ENCODE assay signal across 29 cellular contexts in genomic region chr18:10190564-10190963, GRCh38.
DNase-seq lines count a peak whose midpoint lies in the region; TF ChIP-seq lines count a peak whose summit lies in the region.
"Had no signal": no experiment of that assay in that cellular context is flagged by ENCODE, and none has a peak within 500 bp of the region (broad histone marks: within the 10 kb centered on the region; RNA-seq: fewer than 3 reads in every experiment).

No MANE protein-coding gene starts in this region.

- peaks cover 8% of the 10 kb centered on the region for H3K27me3 Mint-ChIP-seq in neural progenitor cell (ENCODE audit: insufficient read depth, low read depth)
- H3K27me3 Mint-ChIP-seq: B cell; memory B cell; stimulated activated naive B cell treated with anti-CD40 and anti-IgM and Interleukin-4, amounts not matched to agents 10 μg/mL and 1 μg/mL and 100 μg/mL, for 72 hours had no signal

- intact Hi-C loops in mammary epithelial cell (cut with micrococcal nuclease) (no loop called here), breast epithelium (cut with DNase I; ENCODE audit: low total_unique reads) (no loop called here)

- H3K4me3 ChIP-seq in mammary epithelial cell (replicated peaks in 1 of 3; ENCODE audit: insufficient read depth in 1 of 3, low read depth in 2 of 3, low read length in 3 of 3) (no peak overlapping the region), breast epithelium (no peak overlapping the region), fibroblast of mammary gland (ENCODE audit: control insufficient read depth, low read depth, low read length) (no peak overlapping the region), neural progenitor cell (no peak overlapping the region), MM.1S (ENCODE audit: low read length) (no peak overlapping the region)
- H3K4me3 ChIP-seq: heart left ventricle, prostate gland had no signal

- no peaks in the 10 kb centered on the region for H3K9me2 ChIP-seq in MM.1S (replicated peaks; ENCODE audit: insufficient read depth, low read length)

- H3F3A ChIP-seq in neural progenitor cell (ENCODE audit: low read depth) (no peaks in the 10 kb centered on the region), MM.1S (ENCODE audit: insufficient read depth, low read length) (no peaks in the 10 kb centered on the region)

- in situ Hi-C loops in mammary epithelial cell (cut with MboI; ENCODE audit: low sequenced_read_pairs in 2 of 2) = no loop called here

- dilution Hi-C loops in mammary epithelial cell (cut with HindIII; ENCODE audit: low sequenced_read_pairs) = loop anchor here (5.0 kb wide), 1 partner anchor 93 kb away; no protein-coding TSS in a partner anchor

- peaks cover 2% of the 10 kb centered on the region for H3K27me3 ChIP-seq in mammary epithelial cell (ENCODE audit: insufficient read depth, low read length)
- no peaks in the 10 kb centered on the region for H3K27me3 ChIP-seq in breast epithelium
- H3K27me3 ChIP-seq in neural progenitor cell = peaks cover 4% of the 10 kb centered on the region
- H3K27me3 ChIP-seq in MM.1S (replicated peaks; ENCODE audit: insufficient read depth, low read length) = no peaks in the 10 kb centered on the region
- H3K27me3 ChIP-seq: heart left ventricle, neutrophil had no signal

- H3K4me3 Mint-ChIP-seq in neural progenitor cell = no peak overlapping the region
- H3K4me3 Mint-ChIP-seq: activated CD4-positive, alpha-beta memory T cell treated with anti-CD3 and anti-CD28 coated beads, Interleukin-2, amount 10 ng/mL, durations not matched to agents 7 days and 5 days; B cell; CD8-positive, alpha-beta T cell; memory B cell; stimulated activated naive B cell treated with anti-CD40 and anti-IgM and Interleukin-4, amounts not matched to agents 10 μg/mL and 1 μg/mL and 100 μg/mL, for 72 hours had no signal

- no peak overlapping the region for H3K27ac ChIP-seq in mammary epithelial cell (ENCODE audit: insufficient read depth, low read depth, low read length)
- H3K27ac ChIP-seq in breast epithelium = no peak overlapping the region
- no peak overlapping the region for H3K27ac ChIP-seq in neural progenitor cell
- no peak overlapping the region for H3K27ac ChIP-seq in MM.1S (ENCODE audit: low read length)
- H3K27ac ChIP-seq: 22Rv1, neutrophil, prostate gland had no signal

- H2AFZ ChIP-seq in mammary epithelial cell (ENCODE audit: low read depth, low read length) (no peak overlapping the region), neural progenitor cell (replicated peaks) (no peak overlapping the region), MM.1S (ENCODE audit: low read length) (no peak overlapping the region)

- CTCF ChIA-PET in mammary epithelial cell (lab: Charles Lee; ENCODE audit: low non-redundant PET) = no interaction called here

- H3K36me3 Mint-ChIP-seq in neural progenitor cell = peaks cover 2% of the 10 kb centered on the region
- H3K36me3 Mint-ChIP-seq: activated naive CD4-positive, alpha-beta T cell treated with anti-CD3 and anti-CD28 coated beads, Interleukin-2, amount 50 U/mL, for 72 hours; CD8-positive, alpha-beta T cell; memory B cell; stimulated activated naive B cell treated with anti-CD40 and anti-IgM and Interleukin-4, amounts not matched to agents 10 μg/mL and 1 μg/mL and 100 μg/mL, for 72 hours had no signal

- no peaks in the 10 kb centered on the region for H3K36me3 ChIP-seq in mammary epithelial cell (ENCODE audit: insufficient read depth, low read length)
- no peaks in the 10 kb centered on the region for H3K36me3 ChIP-seq in breast epithelium
- no peaks in the 10 kb centered on the region for H3K36me3 ChIP-seq in neural progenitor cell
- no peaks in the 10 kb centered on the region for H3K36me3 ChIP-seq in MM.1S (replicated peaks; ENCODE audit: insufficient read depth, low read length)
- H3K36me3 ChIP-seq: heart left ventricle, neutrophil, prostate gland had no signal

- peak; percentile 21 for DNase-seq in mammary epithelial cell
- DNase-seq in breast epithelium (ENCODE audit: low spot score in 2 of 2) = no peak
- peak; percentile 3 for DNase-seq in T1000 (lab: John Stamatoyannopoulos, UW)
- DNase-seq in fibroblast of mammary gland (ENCODE audit: low read depth) = peak; percentile 11
- no peak for DNase-seq in neural progenitor cell (ENCODE audit: low spot score)
- DNase-seq in D341Med (ENCODE audit: low spot score) = no peak
- no peak for DNase-seq in MM.1S
- no peak for DNase-seq in SHP77 treated with DMSO at 0.1 percent for 48 hours (lab: John Stamatoyannopoulos, UW)
- DNase-seq: activated CD4-positive, alpha-beta memory T cell treated with anti-CD3 and anti-CD28 coated beads, Interleukin-2, amount 10 ng/mL, durations not matched to agents 7 days and 5 days; aorta; CD8-positive, alpha-beta T cell; cerebellar nuclear complex; DMS 273 treated with DMSO at 0.1 percent for 48 hours; HCEC 1CT; heart left ventricle; KBM-7; left cardiac atrium; NCI-H1417 treated with DMSO at 0.1 percent for 48 hours; NCI-H2081; NCI-H345; RPMI8226; stimulated activated naive B cell treated with anti-CD40 and anti-IgM and Interleukin-4, amounts not matched to agents 10 μg/mL and 1 μg/mL and 100 μg/mL, for 72 hours; T-helper 1 cell had no signal

- WGBS in mammary epithelial cell (ENCODE audit: low coverage, missing lambda C conversion rate) = 64% methylated on average over 4 of the region's 4 CpGs

- H3K4me1 ChIP-seq in mammary epithelial cell (ENCODE audit: insufficient read depth, low read length) = no peaks in the 10 kb centered on the region
- H3K4me1 ChIP-seq in breast epithelium = no peaks in the 10 kb centered on the region
- no peaks in the 10 kb centered on the region for H3K4me1 ChIP-seq in neural progenitor cell
- H3K4me1 ChIP-seq in MM.1S (ENCODE audit: low read length) = no peaks in the 10 kb centered on the region
- H3K4me1 ChIP-seq: prostate gland had no signal

- BruUV-seq in mammary epithelial cell (replicated peaks; lab: Mats Ljungman, UMichigan) = no TSS peak

- H3K9ac ChIP-seq in mammary epithelial cell (ENCODE audit: insufficient read depth, low read length) (no peak overlapping the region), neural progenitor cell (no peak overlapping the region), MM.1S (ENCODE audit: low read length) (no peak overlapping the region)

- peaks cover 14% of the 10 kb centered on the region for H3K4me1 Mint-ChIP-seq in neural progenitor cell
- H3K4me1 Mint-ChIP-seq: activated CD4-positive, alpha-beta memory T cell treated with anti-CD3 and anti-CD28 coated beads, Interleukin-2, amount 10 ng/mL, durations not matched to agents 7 days and 5 days; memory B cell had no signal

- H3K9me3 ChIP-seq in mammary epithelial cell (replicated peaks; ENCODE audit: insufficient read depth, low read length) (no peaks in the 10 kb centered on the region), breast epithelium (no peaks in the 10 kb centered on the region), neural progenitor cell (ENCODE audit: low read depth) (no peaks in the 10 kb centered on the region), MM.1S (replicated peaks; ENCODE audit: insufficient read depth, low read length) (no peaks in the 10 kb centered on the region)
- H3K9me3 ChIP-seq: heart left ventricle, neutrophil, prostate gland had no signal

- no peaks in the 10 kb centered on the region for H3K79me2 ChIP-seq in mammary epithelial cell (ENCODE audit: insufficient read depth, low read length)
- no peaks in the 10 kb centered on the region for H3K79me2 ChIP-seq in neural progenitor cell (ENCODE audit: low read depth)
- no peaks in the 10 kb centered on the region for H3K79me2 ChIP-seq in MM.1S (ENCODE audit: low read length)

- no peaks in the 10 kb centered on the region for H4K20me1 ChIP-seq in mammary epithelial cell (ENCODE audit: insufficient read depth, low read length)
- H4K20me1 ChIP-seq in neural progenitor cell (ENCODE audit: low read depth) = no peaks in the 10 kb centered on the region
- no peaks in the 10 kb centered on the region for H4K20me1 ChIP-seq in MM.1S (ENCODE audit: insufficient read depth, low read length)

- H3K27ac Mint-ChIP-seq in neural progenitor cell = no peak overlapping the region
- H3K27ac Mint-ChIP-seq: activated CD4-positive, alpha-beta memory T cell treated with anti-CD3 and anti-CD28 coated beads, Interleukin-2, amount 10 ng/mL, durations not matched to agents 7 days and 5 days; activated naive CD4-positive, alpha-beta T cell treated with anti-CD3 and anti-CD28 coated beads, Interleukin-2, amount 50 U/mL, for 72 hours; B cell; CD8-positive, alpha-beta T cell; memory B cell; stimulated activated naive B cell treated with anti-CD40 and anti-IgM and Interleukin-4, amounts not matched to agents 10 μg/mL and 1 μg/mL and 100 μg/mL, for 72 hours had no signal

- TF ChIP-seq CTCF in mammary epithelial cell (conservative IDR thresholded peaks at IDR 0.05 in 1 of 2, IDR thresholded peaks at IDR 0.05 in 1 of 2; ENCODE audit: extremely low read depth in 1 of 2, insufficient read depth in 1 of 2, low read depth in 1 of 2, low read length in 2 of 2) (no peak), breast epithelium (IDR thresholded peaks at IDR 0.05) (no peak), fibroblast of mammary gland (conservative IDR thresholded peaks at IDR 0.05; ENCODE audit: control insufficient read depth, insufficient read depth, low read depth, low read length) (no peak), neural progenitor cell (IDR thresholded peaks at IDR 0.05) (no peak), MM.1S (IDR thresholded peaks at IDR 0.05; ENCODE audit: low read length) (no peak)

- peaks cover 27% of the 10 kb centered on the region for H3K9me3 Mint-ChIP-seq in neural progenitor cell
- H3K9me3 Mint-ChIP-seq: CD8-positive, alpha-beta T cell; memory B cell; stimulated activated naive B cell treated with anti-CD40 and anti-IgM and Interleukin-4, amounts not matched to agents 10 μg/mL and 1 μg/mL and 100 μg/mL, for 72 hours had no signal

- no peak overlapping the region for H3K4me2 ChIP-seq in mammary epithelial cell (ENCODE audit: insufficient read depth, low read depth, low read length)
- H3K4me2 ChIP-seq in neural progenitor cell = no peak overlapping the region
- no peak overlapping the region for H3K4me2 ChIP-seq in MM.1S (ENCODE audit: low read depth, low read length)

- no peak for TF ChIP-seq POLR2A in breast epithelium (IDR thresholded peaks at IDR 0.05)

Comparison
In these comparisons a context has a peak if more than half of its experiments do, and no peak if none do; other contexts are left out.
1. DNase-seq: peak in mammary epithelial cell (single experiment), T1000 (single experiment) and fibroblast of mammary gland (single experiment); none in breast epithelium (0 of 2), neural progenitor cell (single experiment), D341Med (single experiment), MM.1S (single experiment) and SHP77 treated with DMSO at 0.1 percent for 48 hours (single experiment).